ENCODE assay signal across 16 cellular contexts in the genomic region with DNA sequence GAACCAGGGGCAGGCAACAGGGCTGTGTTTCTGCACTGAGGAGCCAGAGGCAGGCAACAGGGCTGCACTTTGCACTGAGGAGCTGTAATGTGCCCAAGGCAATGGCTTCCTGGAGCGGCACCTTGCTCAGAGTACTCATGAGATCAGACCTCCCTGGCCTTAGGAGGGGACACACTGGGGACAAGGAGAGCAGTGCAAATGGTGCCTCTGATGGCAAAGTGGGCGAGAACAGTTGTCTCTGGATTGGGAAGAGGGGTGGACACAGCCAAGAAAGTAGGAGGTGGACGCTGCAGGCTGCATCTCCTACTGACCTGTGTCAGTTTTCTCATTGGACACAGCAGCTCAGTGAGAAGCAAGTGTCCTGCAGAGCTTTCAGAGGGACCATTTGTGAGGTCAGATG.
A peak's percentile ranks its signal among the peaks of the same experiment; 100 is the strongest.
DNase-seq lines count a peak whose midpoint lies in the region; ATAC-seq and TF ChIP-seq lines count a peak whose summit lies in the region.
"Had no signal": no experiment of that assay in that cellular context is flagged by ENCODE, and none has a peak within 500 bp of the region (broad histone marks: within the 10 kb centered on the region; RNA-seq: fewer than 3 reads in every experiment).

No MANE protein-coding gene starts in this region.

- no peak for TF ChIP-seq CTCF in lung (IDR thresholded peaks at IDR 0.05; ENCODE audit: control extremely low read depth, extremely low read depth)
- TF ChIP-seq CTCF in osteocyte (IDR thresholded peaks at IDR 0.05), result no peak
- TF ChIP-seq CTCF in GM10266 (IDR thresholded peaks at IDR 0.05; ENCODE audit: control insufficient read depth, insufficient read depth, low read depth, missing control alignments), result no peak

- no peak overlapping the region for H3K4me3 Mint-ChIP-seq in osteocyte (ENCODE audit: unreplicated experiment)
- H3K4me3 Mint-ChIP-seq: CD4-positive, alpha-beta T cell; IgD-negative memory B cell had no signal

- no peaks in the 10 kb centered on the region for H3K9me3 ChIP-seq in lung (ENCODE audit: control insufficient read depth in 2 of 2, insufficient read depth in 1 of 2, low read length in 1 of 2)
- H3K9me3 ChIP-seq: A549, Caco-2, HAP-1 had no signal

- H3K4me1 ChIP-seq in lung (ENCODE audit: control insufficient read depth in 2 of 2, insufficient read depth in 2 of 2, low read length in 2 of 2), result no peaks in the 10 kb centered on the region
- H3K4me1 ChIP-seq: A549, Caco-2, HAP-1 had no signal

- ATAC-seq in lung (ENCODE audit: insufficient read depth, low FRiP score) (no peak), GM19455 (IDR thresholded peaks at IDR 0.05; ENCODE audit: unreplicated experiment) (no peak)
- ATAC-seq: A549, HepG2 had no signal

- H3K27ac Mint-ChIP-seq in osteocyte (ENCODE audit: unreplicated experiment), result no peak overlapping the region
- H3K27ac Mint-ChIP-seq: CD4-positive, alpha-beta T cell; IgD-negative memory B cell had no signal

- peaks cover 2% of the 10 kb centered on the region for H3K4me1 Mint-ChIP-seq in osteocyte (ENCODE audit: unreplicated experiment)

- no peak overlapping the region for H3K27ac ChIP-seq in lung (ENCODE audit: low read depth in 1 of 2, low read length in 1 of 2)
- H3K27ac ChIP-seq: 22Rv1, A549, C4-2B had no signal

- H3K27me3 ChIP-seq in lung (ENCODE audit: control insufficient read depth, insufficient read depth), result no peaks in the 10 kb centered on the region

- 85% methylated on average over 3 of the region's 3 CpGs for WGBS in lung, 2 donors

- no peaks in the 10 kb centered on the region for H3K36me3 Mint-ChIP-seq in osteocyte (ENCODE audit: unreplicated experiment)
- H3K36me3 Mint-ChIP-seq: IgD-negative memory B cell had no signal

- H3K9me3 Mint-ChIP-seq in osteocyte (ENCODE audit: unreplicated experiment), result no peaks in the 10 kb centered on the region

- no peaks in the 10 kb centered on the region for H3K36me3 ChIP-seq in lung (ENCODE audit: control insufficient read depth in 2 of 2, insufficient read depth in 2 of 2, low read length in 2 of 2)
- H3K36me3 ChIP-seq: HAP-1 had no signal

- DNase-seq in activated effector memory CD4-positive, alpha-beta T cell treated with anti-CD3 and anti-CD28 coated beads, Interleukin-2, amount 50 U/mL, for 16 hours, result peak; percentile 14
- no peak for DNase-seq in activated effector memory CD4-positive, alpha-beta T cell treated with Interleukin-2 at 50 U/mL for 16 hours
- peak; percentile 19 for DNase-seq in lung (ENCODE audit: low spot score)
- DNase-seq in osteocyte (ENCODE audit: extremely low spot score, unreplicated experiment), result peak; percentile 51
- DNase-seq in stimulated activated naive CD4-positive, alpha-beta T cell (lab: John Stamatoyannopoulos, UW), result no peak
- no peak for DNase-seq in GM10266 (ENCODE audit: extremely low spot score)
- DNase-seq: AML-193; Caco-2; CD4-positive, alpha-beta T cell had no signal

- H3K4me3 ChIP-seq in lung, result no peak overlapping the region
- H3K4me3 ChIP-seq: A549, HAP-1 had no signal

- H3K27me3 Mint-ChIP-seq in osteocyte (ENCODE audit: unreplicated experiment), result peaks cover 10% of the 10 kb centered on the region

Comparison
In these comparisons a context has a peak if more than half of its experiments do, and no peak if none do; other contexts are left out.
1. DNase-seq: peak in activated effector memory CD4-positive, alpha-beta T cell treated with anti-CD3 and anti-CD28 coated beads, Interleukin-2, amount 50 U/mL, for 16 hours (single experiment), lung (single experiment) and osteocyte (single experiment); none in activated effector memory CD4-positive, alpha-beta T cell treated with Interleukin-2 at 50 U/mL for 16 hours (single experiment), stimulated activated naive CD4-positive, alpha-beta T cell (0 of 6) and GM10266 (single experiment).